Comparison of ENCODE assay signal across 30 cellular contexts in genomic region chr14:24834951-24835350, GRCh38.
"Had no signal": no experiment of that assay in that cellular context is flagged by ENCODE, and none has a peak within 500 bp of the region (broad histone marks: within the 10 kb centered on the region; RNA-seq: fewer than 3 reads in every experiment).

No MANE protein-coding gene starts in this region.

- DNase-seq: activated CD4-positive, alpha-beta memory T cell treated with anti-CD3 and anti-CD28 coated beads for 36 hours; activated CD4-positive, alpha-beta T cell treated with anti-CD3 and anti-CD28 coated beads for 36 hours; activated CD4-positive, alpha-beta T cell treated with anti-CD3 and anti-CD28 coated beads, Interleukin-2, amount 10 ng/mL, durations not matched to agents 24 days and 14 days; activated CD4-positive, CD25-positive, alpha-beta regulatory T cell; activated CD4-positive, CD25-positive, alpha-beta regulatory T cell treated with anti-CD3 and anti-CD28 coated beads, Interleukin-2, amount 50 U/mL, for 72 hours; activated CD8-positive, alpha-beta memory T cell treated with anti-CD3 and anti-CD28 coated beads, Interleukin-2, amount 10 ng/mL, durations not matched to agents 7 days and 5 days; activated CD8-positive, alpha-beta memory T cell treated with anti-CD3 and anti-CD28 coated beads, Interleukin-2, amount 50 U/mL, for 4 hours; activated CD8-positive, alpha-beta T cell treated with anti-CD3 and anti-CD28 coated beads, Interleukin-2, amount 10 ng/mL, durations not matched to agents 7 days and 5 days; activated effector memory CD4-positive, alpha-beta T cell treated with anti-CD3 and anti-CD28 coated beads, Interleukin-2, amount 50 U/mL, for 16 hours; activated naive CD4-positive, alpha-beta T cell treated with anti-CD3 and anti-CD28 coated beads for 36 hours; activated naive CD8-positive, alpha-beta T cell treated with anti-CD3 and anti-CD28 coated beads for 36 hours; activated naive CD8-positive, alpha-beta T cell treated with anti-CD3 and anti-CD28 coated beads, Interleukin-2, amount 50 U/mL, for 24 hours; activated T-cell treated with anti-CD3 and anti-CD28 coated beads, Interleukin-2, amount 50 U/mL, for 1 hour; activated T-cell treated with anti-CD3 and anti-CD28 coated beads, Interleukin-2, amount 50 U/mL, for 48 hours; adrenal gland; amygdala; aorta; body of pancreas; caudate nucleus; cortex of kidney; dermis blood vessel endothelial cell; effector CD4-positive, alpha-beta T cell; effector memory CD8-positive, alpha-beta T cell; erythroblast; foreskin melanocyte; T-helper 1 cell; T-helper 17 cell; T1000 had no signal

- H3K27ac ChIP-seq: adrenal gland, body of pancreas, esophagus muscularis mucosa, gastroesophageal sphincter had no signal

- H3K9me3 ChIP-seq: adrenal gland, body of pancreas, esophagus muscularis mucosa, gastroesophageal sphincter had no signal

- ATAC-seq: activated CD4-positive, alpha-beta T cell treated with anti-CD3 and anti-CD28 coated beads for 36 hours; activated CD8-positive, alpha-beta memory T cell treated with anti-CD3 and anti-CD28 coated beads, Interleukin-2, amount 10 ng/mL, durations not matched to agents 7 days and 5 days; activated CD8-positive, alpha-beta T cell treated with anti-CD3 and anti-CD28 coated beads, Interleukin-2, amount 10 ng/mL, durations not matched to agents 7 days and 5 days; activated naive CD8-positive, alpha-beta T cell treated with anti-CD3 and anti-CD28 coated beads, Interleukin-2, amount 50 U/mL, for 24 hours; body of pancreas; effector memory CD8-positive, alpha-beta T cell; gastroesophageal sphincter; T-helper 17 cell had no signal

- H3K4me1 ChIP-seq: adrenal gland had no signal

- H3K27me3 ChIP-seq: adrenal gland, body of pancreas, esophagus muscularis mucosa, gastroesophageal sphincter had no signal

- H3K4me3 ChIP-seq: adrenal gland, body of pancreas, esophagus muscularis mucosa, gastroesophageal sphincter had no signal

- H3K36me3 ChIP-seq: adrenal gland, esophagus muscularis mucosa, gastroesophageal sphincter had no signal
